13 cellular contexts compared by ENCODE assay signal in the genomic region with DNA sequence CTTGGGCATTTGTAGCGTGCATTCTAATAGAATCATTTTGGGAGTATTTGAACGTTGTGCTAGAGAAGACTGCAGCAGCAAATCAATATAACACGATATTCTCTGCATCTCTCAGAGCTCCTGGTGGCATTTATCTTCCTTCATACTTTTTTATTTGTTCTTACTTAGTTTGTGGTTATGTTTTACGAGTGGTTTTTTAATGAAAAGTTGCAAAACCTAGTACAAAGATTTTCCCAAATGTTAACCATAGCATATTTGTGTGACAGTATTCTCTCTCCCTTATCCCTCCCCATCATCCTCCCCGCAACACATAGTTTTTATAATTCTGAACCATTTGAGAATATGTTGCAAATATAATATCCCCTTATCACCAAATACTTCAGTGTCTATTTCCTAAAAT. TPM values are rescaled to one million over a fixed set of nuclear protein-coding genes. Genes with fewer than 3 reads are reported as not detected.
DNase-seq lines count a peak whose midpoint lies in the region; ATAC-seq, FAIRE-seq and TF ChIP-seq lines count a peak whose summit lies in the region.
"Had no signal": no experiment of that assay in that cellular context is flagged by ENCODE, and none has a peak within 500 bp of the region (broad histone marks: within the 10 kb centered on the region; RNA-seq: fewer than 3 reads in every experiment).

No MANE protein-coding gene starts in this region.

- no peak for TF ChIP-seq CTCF in OCI-LY7 (conservative IDR thresholded peaks at IDR 0.05; ENCODE audit: low read length)
- no peak for TF ChIP-seq CTCF in K562 (IDR thresholded peaks at IDR 0.05 in 2 of 3, conservative IDR thresholded peaks at IDR 0.05 in 1 of 3; ENCODE audit: insufficient read depth in 2 of 3, low read depth in 1 of 3, low read length in 3 of 3)

- H3K4me2 ChIP-seq in OCI-LY7 (ENCODE audit: low read length) (peak overlapping the region; percentile 36; the same call in 1 of the 2 replicates), K562 (ENCODE audit: insufficient read depth, low read length) (no peak overlapping the region; the same call in 1 of the 2 replicates)
- H3K4me2 ChIP-seq: hepatocyte had no signal

- POLR2A ChIA-PET in OCI-LY7 (lab: Charles Lee) (interaction anchor here (0.6 to 1.4 kb wide), 3 partner anchors 21 to 42 kb away, joined by 3 to 5 read pairs (median 3); no protein-coding TSS in a partner anchor), K562 (lab: Yijun Ruan, JAX) (interaction anchor here (1.3 to 5.3 kb wide), 3 partner anchors 8 to 21 kb away, joined by 3 to 34 read pairs (median 5); no protein-coding TSS in a partner anchor)

- H3K9me3 ChIP-seq in OCI-LY7 (ENCODE audit: low read length) (no peaks in the 10 kb centered on the region), K562 (replicated peaks; ENCODE audit: control insufficient read depth, insufficient read depth, low read depth, low read length) (no peaks in the 10 kb centered on the region)
- H3K9me3 ChIP-seq: uterus had no signal

- ATAC-seq in K562 (no peak), esophagus mucosa (no peak)
- ATAC-seq in stimulated activated naive CD8-positive, alpha-beta T cell treated with anti-CD3 and anti-CD28 coated beads, Interleukin-15, amount 100 ng/mL, for 72 hours = no peak

- peak overlapping the region in 1 of 2 experiments; percentile 20; a peak in 1 of 4 replicates for H3K9ac ChIP-seq in K562 (ENCODE audit: insufficient read depth in 1 of 2, low read depth in 2 of 2, low read length in 2 of 2)

- H4K20me1 ChIP-seq in OCI-LY7 (ENCODE audit: insufficient read depth, low read length) (no peaks in the 10 kb centered on the region), K562 (replicated peaks; ENCODE audit: control insufficient read depth, insufficient read depth, low read length) (0 out of 2 replicates have a peak, but pooled peaks cover 11% of the 10 kb centered on the region)

- DNase-seq in activated naive CD4-positive, alpha-beta T cell treated with anti-CD3 and anti-CD28 coated beads, Interleukin-2, amount 10 ng/mL, durations not matched to agents 7 days and 5 days = no peak
- DNase-seq in activated naive CD4-positive, alpha-beta T cell treated with Interleukin-2 at 50 U/mL for 16 hours = no peak
- DNase-seq in OCI-LY7 (ENCODE audit: low spot score) (no peak), K562 (ENCODE audit: extremely low read depth in 1 of 4, low spot score in 3 of 4) (no peak), T1000 (lab: John Stamatoyannopoulos, UW) (no peak), GM19239 (ENCODE audit: insufficient read length, low spot score) (no peak)
- DNase-seq in stimulated activated naive CD8-positive, alpha-beta T cell treated with anti-CD3 and anti-CD28 coated beads, Interleukin-15, amount 100 ng/mL, for 72 hours = no peak
- DNase-seq: anterior cingulate cortex, NCI-H2029, NCI-H446 treated with DMSO at 0.1 percent for 48 hours, uterus had no signal

- H3K4me1 Mint-ChIP-seq in activated naive CD4-positive, alpha-beta T cell treated with anti-CD3 and anti-CD28 coated beads, Interleukin-2, amount 10 ng/mL, durations not matched to agents 7 days and 5 days = peaks cover 83% of the 10 kb centered on the region
- peaks cover 98% of the 10 kb centered on the region for H3K4me1 Mint-ChIP-seq in stimulated activated naive CD8-positive, alpha-beta T cell treated with anti-CD3 and anti-CD28 coated beads, Interleukin-15, amount 100 ng/mL, for 72 hours

- H3K36me3 Mint-ChIP-seq in activated naive CD4-positive, alpha-beta T cell treated with anti-CD3 and anti-CD28 coated beads, Interleukin-2, amount 10 ng/mL, durations not matched to agents 7 days and 5 days = peaks cover 20% of the 10 kb centered on the region

- H3K9me3 Mint-ChIP-seq in activated naive CD4-positive, alpha-beta T cell treated with anti-CD3 and anti-CD28 coated beads, Interleukin-2, amount 10 ng/mL, durations not matched to agents 7 days and 5 days = no peaks in the 10 kb centered on the region
- H3K9me3 Mint-ChIP-seq in stimulated activated naive CD8-positive, alpha-beta T cell treated with anti-CD3 and anti-CD28 coated beads, Interleukin-15, amount 100 ng/mL, for 72 hours = no peaks in the 10 kb centered on the region

- H3K27ac Mint-ChIP-seq in activated naive CD4-positive, alpha-beta T cell treated with anti-CD3 and anti-CD28 coated beads, Interleukin-2, amount 10 ng/mL, durations not matched to agents 7 days and 5 days = peak overlapping the region; percentile 90
- peak overlapping the region in 1 of 2 donors; percentile 76 for H3K27ac Mint-ChIP-seq in stimulated activated naive CD8-positive, alpha-beta T cell treated with anti-CD3 and anti-CD28 coated beads, Interleukin-15, amount 100 ng/mL, for 72 hours

- 69% methylated on average over 5 of the region's 5 CpGs for WGBS in K562 (ENCODE audit: insufficient coverage, low coverage, missing lambda C conversion rate)

- no peak for TF ChIP-seq RAD21 in K562 (CRISPR knock-in tag; conservative IDR thresholded peaks at IDR 0.05 in 1 of 2, IDR thresholded peaks at IDR 0.05 in 1 of 2)

- BruUV-seq in OCI-LY7 (replicated peaks; lab: Mats Ljungman, UMichigan) = no TSS peak
- no TSS peak for BruUV-seq in K562 (replicated peaks; lab: Mats Ljungman, UMichigan)

- TF ChIP-seq POLR2A in K562 (conservative IDR thresholded peaks at IDR 0.05) = no peak

- H3K4me1 ChIP-seq in OCI-LY7 (ENCODE audit: insufficient read depth, low read length, poor library complexity, severe bottlenecking) (peaks cover 52% of the 10 kb centered on the region), K562 (replicated peaks in 1 of 2; ENCODE audit: control insufficient read depth in 2 of 2, insufficient read depth in 2 of 2, low read length in 2 of 2) (peaks cover 29 to 58% of the 10 kb centered on the region in 2 experiments)
- H3K4me1 ChIP-seq: uterus had no signal

- no peak for FAIRE-seq in K562 (lab: Jason Lieb, UNC)
- FAIRE-seq in GM19239 (lab: Jason Lieb, UNC) = no peak

- no peaks in the 10 kb centered on the region for H3K27me3 ChIP-seq in K562 (ENCODE audit: control insufficient read depth in 2 of 2, insufficient read depth in 2 of 2, low read length in 2 of 2)
- H3K27me3 ChIP-seq: hepatocyte, uterus had no signal

- no peaks in the 10 kb centered on the region for H3K27me3 Mint-ChIP-seq in activated naive CD4-positive, alpha-beta T cell treated with anti-CD3 and anti-CD28 coated beads, Interleukin-2, amount 10 ng/mL, durations not matched to agents 7 days and 5 days
- H3K27me3 Mint-ChIP-seq in stimulated activated naive CD8-positive, alpha-beta T cell treated with anti-CD3 and anti-CD28 coated beads, Interleukin-15, amount 100 ng/mL, for 72 hours = no peaks in the 10 kb centered on the region

- H3K36me3 ChIP-seq in OCI-LY7 (ENCODE audit: insufficient read depth, low read length) (no peaks in the 10 kb centered on the region), K562 (ENCODE audit: control insufficient read depth, insufficient read depth, low read length) (no peaks in the 10 kb centered on the region; the same call in 2 of the 3 replicates)
- H3K36me3 ChIP-seq: uterus had no signal

- H2AFZ ChIP-seq in OCI-LY7 (ENCODE audit: low read length) = no peak overlapping the region
- H2AFZ ChIP-seq in K562 (ENCODE audit: low read depth, low read length) = no peak overlapping the region
- H2AFZ ChIP-seq: hepatocyte had no signal

- H3K27ac ChIP-seq in OCI-LY7 (ENCODE audit: low read depth, low read length, poor library complexity, severe bottlenecking) (no peak overlapping the region), K562 (ENCODE audit: extremely low read depth, low read depth, low read length) (peak overlapping the region; percentile 89)
- H3K27ac ChIP-seq: hepatocyte, uterus had no signal

- in situ Hi-C loops in K562 (cut with MboI) = no loop called here

- H3K4me3 Mint-ChIP-seq in activated naive CD4-positive, alpha-beta T cell treated with anti-CD3 and anti-CD28 coated beads, Interleukin-2, amount 10 ng/mL, durations not matched to agents 7 days and 5 days = peak overlapping the region; percentile 12
- peak overlapping the region; percentile 43 to 56 for H3K4me3 Mint-ChIP-seq in stimulated activated naive CD8-positive, alpha-beta T cell treated with anti-CD3 and anti-CD28 coated beads, Interleukin-15, amount 100 ng/mL, for 72 hours

- CTCF ChIA-PET in activated naive CD4-positive, alpha-beta T cell treated with anti-CD3 and anti-CD28 coated beads, Interleukin-2, amount 10 ng/mL, durations not matched to agents 7 days and 5 days (lab: Charles Lee) = no interaction called here
- CTCF ChIA-PET in OCI-LY7 (lab: Charles Lee; ENCODE audit: unreplicated experiment) = interaction anchor here (1.0 kb wide), 1 partner anchor 8 kb away, joined by 3 read pairs; no protein-coding TSS in a partner anchor
- CTCF ChIA-PET in K562 (lab: Yijun Ruan, JAX; ENCODE audit: low intra/inter-chr PET ratio) = no interaction called here

- no peaks in the 10 kb centered on the region for H3K9me1 ChIP-seq in K562 (ENCODE audit: control insufficient read depth, insufficient read depth, low read length)

- TF ChIP-seq EP300 in K562 (IDR thresholded peaks at IDR 0.05; ENCODE audit: low read length) = no peak

- H3K4me3 ChIP-seq in OCI-LY7 (ENCODE audit: low read depth, low read length, poor library complexity, severe bottlenecking) = no peak overlapping the region
- no peak overlapping the region for H3K4me3 ChIP-seq in K562
- H3K4me3 ChIP-seq: hepatocyte, uterus had no signal

- intact Hi-C loops in OCI-LY7 (cut with micrococcal nuclease; ENCODE audit: unreplicated experiment) (no loop called here), K562 (cut with micrococcal nuclease) (loop anchor here (5.0 kb wide), 1 partner anchor 91 kb away; no protein-coding TSS in a partner anchor)

- no peaks in the 10 kb centered on the region for H3K9me2 ChIP-seq in OCI-LY7 (ENCODE audit: insufficient read depth, low read length)

- H3K79me2 ChIP-seq in OCI-LY7 (ENCODE audit: insufficient read depth, low read depth, low read length) (peaks cover 48% of the 10 kb centered on the region; the same call in 1 of the 2 replicates), K562 (ENCODE audit: control insufficient read depth, insufficient read depth, low read length) (peaks cover 95% of the 10 kb centered on the region)

RNA-seq across cellular contexts. Expression of a gene that starts 50.4 kb away (rescaled TPM):
- total RNA-seq in OCI-LY7 (2014; rRNA removed; shearing (Covaris generic)) = 18.4 and 19.0 TPM in 2 replicates
- total RNA-seq in OCI-LY7 (2022) (19.5 and 21.0 TPM in 2 replicates), K562 (2014; rRNA removed) (15.5 and 17.4 TPM in 2 replicates), K562 (2014; rRNA removed; fragmentation: Illumina TruSeq; extraction: Trizol) (14.9 and 16.9 TPM in 2 replicates), K562 (2015; rRNA removed; fragmentation: Illumina TruSeq; extraction: Trizol) (16.1 and 16.5 TPM in 2 replicates), K562 (2021) (23.8 and 29.0 TPM in 2 replicates), esophagus mucosa (22.1 TPM)
- total RNA-seq in K562 (2011; cell fraction: chromatin; rRNA removed; ENCODE audit: low replicate concordance) = 56.9 and 64.3 TPM in 2 replicates
- total RNA-seq in K562 (2011; cell fraction: nucleolus; rRNA removed) = 33.0 and 36.0 TPM in 2 replicates
- total RNA-seq in K562 (2011; cell fraction: nucleoplasm; rRNA removed) = 32.8 and 33.1 TPM in 2 replicates
- polyA plus RNA-seq in K562 (2011; rRNA removed) (15.7 and 16.8 TPM in 2 replicates), K562 (2014; fragmentation: Illumina TruSeq; extraction: Trizol) (21.7 and 22.5 TPM in 2 replicates), K562 (2014; fragmentation: Nextera tagmentation; extraction: Ambion mirVana) (1 to 10 TPM; 5.0 to 6.7 TPM), K562 (2014; rRNA removed) (12.7 and 15.6 TPM in 2 replicates)
- polyA plus RNA-seq in K562 (2011; cell fraction: cytosol; rRNA removed) = 13.0 and 13.9 TPM in 2 replicates
- 30.2 and 41.3 TPM in 2 replicates for polyA plus RNA-seq in K562 (2011; cell fraction: nucleus; rRNA removed)
- 14.1 and 15.7 TPM in 2 replicates for polyA plus RNA-seq in K562 (2012)
- polyA minus RNA-seq in K562 (2011; rRNA and poly(A)+ RNA removed) = 30.8 and 34.8 TPM in 2 replicates
- polyA minus RNA-seq in K562 (2011; cell fraction: cytosol; rRNA and poly(A)+ RNA removed) = 17.8 and 22.9 TPM in 2 replicates
- 23.2 and 32.0 TPM in 2 replicates for polyA minus RNA-seq in K562 (2011; cell fraction: nucleus; rRNA and poly(A)+ RNA removed)
